Comparison of ENCODE assay signal across 13 cellular contexts in the genomic region with DNA sequence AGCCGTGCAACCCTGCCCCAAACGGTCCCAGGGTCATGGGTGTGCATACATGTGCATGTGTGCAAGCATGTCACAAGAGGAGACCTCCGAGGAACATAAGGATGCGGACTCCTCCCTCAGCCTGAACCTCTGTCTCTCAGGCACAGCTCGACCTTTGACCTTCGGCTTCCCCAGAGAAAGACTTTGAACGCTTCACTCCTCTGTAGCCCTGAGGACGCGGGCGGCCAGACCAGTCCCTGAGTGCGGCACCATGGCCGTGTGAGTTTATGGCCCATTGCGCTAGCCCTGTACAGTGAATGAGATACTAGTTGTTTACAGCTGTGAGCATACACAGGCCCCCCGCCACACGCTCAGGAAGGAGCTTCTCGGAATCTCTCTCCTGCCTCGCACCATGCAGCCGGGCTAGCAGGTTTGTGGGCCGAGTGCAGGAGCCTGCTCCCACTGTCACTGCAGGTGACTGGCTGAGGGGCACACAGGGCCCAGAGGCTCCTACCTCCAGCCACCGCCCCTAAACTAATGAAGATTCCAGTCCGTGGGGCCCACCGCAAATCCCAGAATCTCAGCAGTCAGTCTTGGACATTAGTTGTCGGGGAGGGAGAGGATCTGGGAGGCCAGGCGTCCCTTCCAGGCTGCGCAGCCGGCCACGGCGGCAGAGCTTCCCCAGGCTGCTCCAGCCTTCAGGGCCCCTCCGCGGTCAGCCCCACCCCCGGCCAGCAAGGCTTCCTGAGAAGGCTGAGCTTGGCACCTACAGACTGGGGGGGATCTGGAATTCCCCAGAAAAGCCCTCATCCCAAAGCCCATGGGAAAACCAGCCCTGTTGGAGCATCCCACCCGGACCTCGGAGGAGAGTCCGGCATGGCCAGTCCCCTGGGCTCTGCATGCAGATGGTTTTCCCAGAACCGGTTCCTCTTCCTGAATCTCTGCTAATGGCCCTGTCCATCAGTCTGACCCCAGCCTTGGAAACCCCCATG. TPM values are rescaled to one million over a fixed set of nuclear protein-coding genes. Genes with fewer than 3 reads are reported as not detected.
DNase-seq lines count a peak whose midpoint lies in the region; ATAC-seq, FAIRE-seq and TF ChIP-seq lines count a peak whose summit lies in the region.
"Had no signal": no experiment of that assay in that cellular context is flagged by ENCODE, and none has a peak within 500 bp of the region (broad histone marks: within the 10 kb centered on the region; RNA-seq: fewer than 3 reads in every experiment).

No MANE protein-coding gene starts in this region.

- peak overlapping the region; percentile 86 for H4K8ac ChIP-seq in H1 (ENCODE audit: extremely low read depth, insufficient read depth, low read length)

- no peak overlapping the region for H3K9ac ChIP-seq in H1 (replicated peaks in 1 of 4; ENCODE audit: extremely low read depth in 1 of 4, low read depth in 3 of 4, low read length in 3 of 4)

- H3K9me3 Mint-ChIP-seq in stimulated activated naive CD8-positive, alpha-beta T cell treated with anti-CD3 and anti-CD28 coated beads, Interleukin-15, Interleukin-2, amounts not matched to agents 100 ng/mL and 50 ng/mL, for 24 hours, result no peaks in the 10 kb centered on the region
- H3K9me3 Mint-ChIP-seq in naive thymus-derived CD4-positive, alpha-beta T cell, result peaks cover 0 to 9% (median 0%) of the 10 kb centered on the region in 11 donors

- 90% methylated on average over 34 of the region's 35 CpGs; no CpG with 5 or more reads in 1 of the 2 experiments for WGBS in H1 (ENCODE audit: extremely low coverage in 1 of 2, insufficient coverage in 1 of 2, insufficient read length in 1 of 2, insufficient replicate concordance in 2 of 2, low coverage in 1 of 2, low lambda C conversion rate in 2 of 2, missing lambda C conversion rate in 1 of 2), 2 experiments

- H3K18ac ChIP-seq in H1 (ENCODE audit: extremely low read depth, low read length), result no peak overlapping the region; the same call in 1 of the 2 replicates

- no peak overlapping the region for H3K56ac ChIP-seq in H1 (replicated peaks; ENCODE audit: insufficient read length, low read depth, low read length)

- no peaks in the 10 kb centered on the region; a peak in 1 of 4 replicates for H3K9me3 ChIP-seq in H1 (ENCODE audit: insufficient read depth in 2 of 2, low read depth in 1 of 2, low read length in 1 of 2)
- no peaks in the 10 kb centered on the region for H3K9me3 ChIP-seq in naive thymus-derived CD4-positive, alpha-beta T cell (ENCODE audit: control insufficient read depth in 2 of 3, low read length in 3 of 3)

- H3K4me3 ChIP-seq in H1 (ENCODE audit: extremely low read depth in 1 of 4, insufficient read depth in 2 of 4, low read depth in 3 of 4, low read length in 4 of 4), result no peak overlapping the region
- no peak overlapping the region for H3K4me3 ChIP-seq in naive thymus-derived CD4-positive, alpha-beta T cell (ENCODE audit: low read length)

- TF ChIP-seq CTCF in H1 (IDR thresholded peaks at IDR 0.05; ENCODE audit: control extremely low read depth in 1 of 3, insufficient read depth in 1 of 3, low read depth in 1 of 3, low read length in 3 of 3), result no peak

- TF ChIP-seq RAD21 in H1 (IDR thresholded peaks at IDR 0.05 in 1 of 2, conservative IDR thresholded peaks at IDR 0.05 in 1 of 2; ENCODE audit: low read depth in 2 of 2, low read length in 2 of 2), result no peak

- TF ChIP-seq EP300 in H1 (IDR thresholded peaks at IDR 0.05; ENCODE audit: borderline replicate concordance in 1 of 2, low read depth in 2 of 2, low read length in 2 of 2), result no peak

- H2AFZ ChIP-seq in H1 (ENCODE audit: low read length), result no peak overlapping the region

- peaks cover 0 to 8% of the 10 kb centered on the region in 2 experiments for H4K20me1 ChIP-seq in H1 (replicated peaks in 1 of 2; ENCODE audit: control insufficient read depth in 1 of 2, insufficient read depth in 2 of 2, low read length in 2 of 2)

- no peak for ATAC-seq in stimulated activated naive CD8-positive, alpha-beta T cell treated with anti-CD3 and anti-CD28 coated beads, Interleukin-15, Interleukin-2, amounts not matched to agents 100 U/mL and 50 U/mL, for 24 hours
- ATAC-seq in naive thymus-derived CD4-positive, alpha-beta T cell, result no peak

- 0 out of 2 replicates have a peak overlapping the region, but pooled peaks have one; percentile 27 for H2BK12ac ChIP-seq in H1 (ENCODE audit: low read depth, low read length)

- no peak overlapping the region for H3K27ac ChIP-seq in H1 (ENCODE audit: low read depth, low read length)
- H3K27ac ChIP-seq in naive thymus-derived CD4-positive, alpha-beta T cell (ENCODE audit: low read depth, low read length), result peak overlapping the region; percentile 65

- H3K36me3 Mint-ChIP-seq in stimulated activated naive CD8-positive, alpha-beta T cell treated with anti-CD3 and anti-CD28 coated beads, Interleukin-15, Interleukin-2, amounts not matched to agents 100 ng/mL and 50 ng/mL, for 24 hours (ENCODE audit: low read depth), result peaks cover 23% of the 10 kb centered on the region
- peaks cover 12 to 41% (median 18%) of the 10 kb centered on the region in 5 donors for H3K36me3 Mint-ChIP-seq in naive thymus-derived CD4-positive, alpha-beta T cell

- TF ChIP-seq POLR2A in H1 (IDR thresholded peaks at IDR 0.05; ENCODE audit: control extremely low read depth in 1 of 2, low read depth in 2 of 2, low read length in 2 of 2), result no peak

- CTCF ChIA-PET in H1 (lab: Charles Lee; ENCODE audit: partially characterized antibody), result interaction anchor here (0.6 to 1.8 kb wide), 3 partner anchors 9 to 25 kb away, joined by 3 to 5 read pairs (median 4); no protein-coding TSS in a partner anchor
- CTCF ChIA-PET in naive thymus-derived CD4-positive, alpha-beta T cell (lab: Charles Lee), result no interaction called here

- H3K14ac ChIP-seq in H1 (ENCODE audit: insufficient read length), result no peak overlapping the region

- POLR2A ChIA-PET in H1 (lab: Charles Lee; ENCODE audit: partially characterized antibody), result interaction anchor here (1.5 to 1.9 kb wide), 2 partner anchors 9 to 10 kb away, joined by 5 read pairs; no protein-coding TSS in a partner anchor
- POLR2A ChIA-PET in naive thymus-derived CD4-positive, alpha-beta T cell (lab: Charles Lee), result interaction anchor here (0.8 to 13.0 kb wide), 7 partner anchors 9 to 104 kb away, joined by 3 to 137 read pairs (median 3); no protein-coding TSS in a partner anchor

- H2BK120ac ChIP-seq in H1 (replicated peaks; ENCODE audit: low read depth, low read length), result no peak overlapping the region

- H2BK20ac ChIP-seq in H1 (ENCODE audit: low read length), result no peak overlapping the region

- peak overlapping the region; percentile 45 for H3K27ac Mint-ChIP-seq in stimulated activated naive CD8-positive, alpha-beta T cell treated with anti-CD3 and anti-CD28 coated beads, Interleukin-15, Interleukin-2, amounts not matched to agents 100 ng/mL and 50 ng/mL, for 24 hours
- H3K27ac Mint-ChIP-seq in naive thymus-derived CD4-positive, alpha-beta T cell, result peak overlapping the region in 8 of 9 donors; percentile 90 to 99 (median 95)

- peaks cover 7 to 16% (median 11%) of the 10 kb centered on the region in 4 experiments for H3K4me1 ChIP-seq in H1 (replicated peaks in 1 of 4; ENCODE audit: control insufficient read depth in 3 of 4, insufficient read depth in 4 of 4, low read length in 3 of 4)
- peaks cover 77 to 82% of the 10 kb centered on the region in 2 donors for H3K4me1 ChIP-seq in naive thymus-derived CD4-positive, alpha-beta T cell (ENCODE audit: control insufficient read depth in 2 of 2, insufficient read depth in 2 of 2, low read length in 2 of 2)

- H3K4ac ChIP-seq in H1 (replicated peaks; ENCODE audit: insufficient read length, low read depth, low read length), result no peak overlapping the region

- H3K23ac ChIP-seq in H1 (ENCODE audit: insufficient read length), result no peak overlapping the region

- H4K5ac ChIP-seq in H1 (ENCODE audit: insufficient read length, low read depth, low read length), result no peak overlapping the region

- no peak for FAIRE-seq in H1 (lab: Jason Lieb, UNC)

- H3K23me2 ChIP-seq in H1 (ENCODE audit: low read depth, low read length), result 0 out of 2 replicates have a peak, but pooled peaks cover 2% of the 10 kb centered on the region

- no peaks in the 10 kb centered on the region for H3K36me3 ChIP-seq in H1 (ENCODE audit: control insufficient read depth in 2 of 4, insufficient read depth in 4 of 4, low read length in 3 of 4)
- H3K36me3 ChIP-seq in naive thymus-derived CD4-positive, alpha-beta T cell (ENCODE audit: control insufficient read depth in 2 of 3, insufficient read depth in 3 of 3, low read length in 3 of 3), result peaks cover 0 to 19% (median 0%) of the 10 kb centered on the region in 3 experiments

- peak overlapping the region; percentile 95; the same call in 1 of the 2 replicates for H2AK5ac ChIP-seq in H1 (ENCODE audit: low read depth, low read length)

- peaks cover 0 to 31% of the 10 kb centered on the region in 2 experiments; a peak in 3 of 4 replicates for H3K79me2 ChIP-seq in H1 (ENCODE audit: control insufficient read depth in 1 of 2, insufficient read depth in 2 of 2, low read length in 2 of 2)

- no peak overlapping the region for H3K4me2 ChIP-seq in H1 (ENCODE audit: insufficient read depth in 1 of 2, low read depth in 2 of 2, low read length in 2 of 2)

- intact Hi-C loops in naive thymus-derived CD4-positive, alpha-beta T cell (cut with micrococcal nuclease), result no loop called here

- no peak for DNase-seq in stimulated activated naive CD8-positive, alpha-beta T cell treated with anti-CD3 and anti-CD28 coated beads, Interleukin-15, Interleukin-2, amounts not matched to agents 100 U/mL and 50 U/mL, for 24 hours
- no peak for DNase-seq in H1 (ENCODE audit: low read depth in 1 of 2, low spot score in 2 of 2)
- DNase-seq in naive thymus-derived CD4-positive, alpha-beta T cell, result peak in 1 of 9 donors; percentile 13
- DNase-seq in NCI-H510A (lab: John Stamatoyannopoulos, UW), result no peak
- DNase-seq in activated CD4-positive, CD25-positive, alpha-beta regulatory T cell (lab: John Stamatoyannopoulos, UW), result no peak
- DNase-seq in NCI-H748 (lab: John Stamatoyannopoulos, UW; ENCODE audit: unreplicated experiment), result no peak
- no peak for DNase-seq in COLO829 (ENCODE audit: low spot score)
- DNase-seq: RPMI8226; stimulated activated CD4-positive, alpha-beta T cell treated with anti-CD3 and anti-CD28 coated beads, Interleukin-1b, Interleukin-23, amount 100 ng/mL, for 48 hours had no signal

- H3K27me3 ChIP-seq in H1 (replicated peaks in 1 of 4; ENCODE audit: control insufficient read depth in 3 of 4, extremely low read depth in 1 of 4, insufficient read depth in 3 of 4, low read length in 3 of 4), result no peaks in the 10 kb centered on the region
- no peaks in the 10 kb centered on the region for H3K27me3 ChIP-seq in naive thymus-derived CD4-positive, alpha-beta T cell (ENCODE audit: control insufficient read depth in 2 of 2, insufficient read depth in 2 of 2, low read length in 2 of 2)

- H3K4me3 Mint-ChIP-seq in stimulated activated naive CD8-positive, alpha-beta T cell treated with anti-CD3 and anti-CD28 coated beads, Interleukin-15, Interleukin-2, amounts not matched to agents 100 ng/mL and 50 ng/mL, for 24 hours, result peak overlapping the region; percentile 30
- peak overlapping the region; percentile 51 to 91 (median 76) for H3K4me3 Mint-ChIP-seq in naive thymus-derived CD4-positive, alpha-beta T cell

- H4K91ac ChIP-seq in H1 (replicated peaks; ENCODE audit: insufficient read length, low read length), result peak overlapping the region; percentile 83

- H3K4me1 Mint-ChIP-seq in stimulated activated naive CD8-positive, alpha-beta T cell treated with anti-CD3 and anti-CD28 coated beads, Interleukin-15, Interleukin-2, amounts not matched to agents 100 ng/mL and 50 ng/mL, for 24 hours (ENCODE audit: low read depth), result peaks cover 80% of the 10 kb centered on the region
- H3K4me1 Mint-ChIP-seq in naive thymus-derived CD4-positive, alpha-beta T cell, result peaks cover 62 to 90% (median 75%) of the 10 kb centered on the region in 7 donors

- H3K27me3 Mint-ChIP-seq in stimulated activated naive CD8-positive, alpha-beta T cell treated with anti-CD3 and anti-CD28 coated beads, Interleukin-15, Interleukin-2, amounts not matched to agents 100 ng/mL and 50 ng/mL, for 24 hours, result no peaks in the 10 kb centered on the region
- H3K27me3 Mint-ChIP-seq in naive thymus-derived CD4-positive, alpha-beta T cell, result peaks cover 0 to 2% (median 0%) of the 10 kb centered on the region in 5 donors

- peak overlapping the region; percentile 1; the same call in 1 of the 2 replicates for H2BK5ac ChIP-seq in H1 (ENCODE audit: low read depth, low read length)

- peaks cover 9% of the 10 kb centered on the region for H3K79me1 ChIP-seq in H1 (ENCODE audit: low read depth, low read length)

- H2BK15ac ChIP-seq in H1 (ENCODE audit: low read length), result peak overlapping the region; percentile 31; the same call in 1 of the 2 replicates

RNA-seq across cellular contexts. Expression of gene RASA3, which starts 10.6 kb away (rescaled TPM):
- 21.9 TPM in 2 replicates for total RNA-seq in H1 (2021; fragmentation: NEBNext Ultra II Directional; extraction: Animal tissue kit (Norgen Biotek cat#: 25700))
- polyA plus RNA-seq in H1 (2011; rRNA removed), result 7.5 and 11.0 TPM in 2 replicates
- polyA plus RNA-seq in H1 (2011; cell fraction: cytosol; rRNA removed), result 12.9 TPM
- polyA plus RNA-seq in H1 (2011; cell fraction: nucleus; rRNA removed), result 15.0 TPM
- 11.8 to 14.5 TPM (median 13.4 TPM) in 4 replicates for polyA plus RNA-seq in H1 (2012, experiment 1 of 2)
- polyA plus RNA-seq in H1 (2012, experiment 2 of 2), result 7.7 TPM
- polyA plus RNA-seq in H1 (2013, experiment 1 of 2), result 11.2 TPM
- 11.4 TPM for polyA plus RNA-seq in H1 (2013, experiment 2 of 2)
- polyA minus RNA-seq in H1 (2011; rRNA and poly(A)+ RNA removed), result 10.6 and 10.8 TPM in 2 replicates
- 11.4 TPM for polyA minus RNA-seq in H1 (2011; cell fraction: cytosol; rRNA and poly(A)+ RNA removed)
- 6.9 TPM for polyA minus RNA-seq in H1 (2011; cell fraction: nucleus; rRNA and poly(A)+ RNA removed)
- 100 to 1,000 TPM; 110 to 227 (median 199) TPM for total RNA-seq in naive thymus-derived CD4-positive, alpha-beta T cell
- 100 to 1,000 TPM; 109 to 195 TPM for polyA plus RNA-seq in naive thymus-derived CD4-positive, alpha-beta T cell

RNA-seq across cellular contexts. Expression of gene CFAP97D2, which starts 57.3 kb away (rescaled TPM):
- total RNA-seq in H1 (2021; fragmentation: NEBNext Ultra II Directional; extraction: Animal tissue kit (Norgen Biotek cat#: 25700)), result not detected in 2 replicates
- not detected in 2 replicates for polyA plus RNA-seq in H1 (2011; rRNA removed)
- polyA plus RNA-seq in H1 (2011; cell fraction: cytosol; rRNA removed), result not detected
- polyA plus RNA-seq in H1 (2011; cell fraction: nucleus; rRNA removed), result not detected
- polyA plus RNA-seq in H1 (2012, experiment 1 of 2), result not detected in 4 replicates
- polyA plus RNA-seq in H1 (2012, experiment 2 of 2), result not detected
- not detected for polyA plus RNA-seq in H1 (2013, experiment 1 of 2)
- not detected for polyA plus RNA-seq in H1 (2013, experiment 2 of 2)
- not detected in 2 replicates for polyA minus RNA-seq in H1 (2011; rRNA and poly(A)+ RNA removed)
- not detected for polyA minus RNA-seq in H1 (2011; cell fraction: cytosol; rRNA and poly(A)+ RNA removed)
- not detected for polyA minus RNA-seq in H1 (2011; cell fraction: nucleus; rRNA and poly(A)+ RNA removed)
- total RNA-seq in naive thymus-derived CD4-positive, alpha-beta T cell, result 1 to 10 TPM in 1 of 5 experiments, under 1 TPM in 1, not detected in 3; 0.27 to 1.1 TPM
- under 1 TPM in 1 of 2 donors, not detected in 1; 0.33 TPM for polyA plus RNA-seq in naive thymus-derived CD4-positive, alpha-beta T cell
- total RNA-seq: LHCN-M2 had no signal
- polyA plus RNA-seq: BJ, neural cell had no signal
